ENCODE assay signal across 2 cellular contexts in genomic region chr7:135769403-135769802, GRCh38.
TF ChIP-seq lines count a peak whose summit lies in the region.

No MANE protein-coding gene starts in this region.

TF ChIP-seq in IMR-90, 13 proteins besides CTCF, POLR2A, EP300 and RAD21:
- TF ChIP-seq CEBPB (IDR thresholded peaks at IDR 0.05; ENCODE audit: low read depth, low read length) (no peak), CHD1 (IDR thresholded peaks at IDR 0.05; ENCODE audit: low read depth, low read length) (no peak), MXI1 (IDR thresholded peaks at IDR 0.05; ENCODE audit: borderline replicate concordance, low read depth, low read length) (no peak), USF2 (IDR thresholded peaks at IDR 0.05; ENCODE audit: low read depth, low read length) (no peak), BHLHE40 (IDR thresholded peaks at IDR 0.05; ENCODE audit: low read depth, low read length) (no peak), RFX5 (IDR thresholded peaks at IDR 0.05; ENCODE audit: low read depth, low read length) (no peak), MAFK (IDR thresholded peaks at IDR 0.05; ENCODE audit: low read depth, low read length) (no peak), MAZ (IDR thresholded peaks at IDR 0.05; ENCODE audit: borderline replicate concordance, low read depth, low read length) (no peak), SMC3 (IDR thresholded peaks at IDR 0.05; ENCODE audit: low read depth, low read length) (no peak), NFE2L2 (IDR thresholded peaks at IDR 0.05; ENCODE audit: low read depth, low read length) (no peak), RCOR1 (IDR thresholded peaks at IDR 0.05; ENCODE audit: insufficient replicate concordance, low read length) (no peak), FOS (IDR thresholded peaks at IDR 0.05; ENCODE audit: low read depth, low read length) (no peak)
- TF ChIP-seq, protein P1, sequence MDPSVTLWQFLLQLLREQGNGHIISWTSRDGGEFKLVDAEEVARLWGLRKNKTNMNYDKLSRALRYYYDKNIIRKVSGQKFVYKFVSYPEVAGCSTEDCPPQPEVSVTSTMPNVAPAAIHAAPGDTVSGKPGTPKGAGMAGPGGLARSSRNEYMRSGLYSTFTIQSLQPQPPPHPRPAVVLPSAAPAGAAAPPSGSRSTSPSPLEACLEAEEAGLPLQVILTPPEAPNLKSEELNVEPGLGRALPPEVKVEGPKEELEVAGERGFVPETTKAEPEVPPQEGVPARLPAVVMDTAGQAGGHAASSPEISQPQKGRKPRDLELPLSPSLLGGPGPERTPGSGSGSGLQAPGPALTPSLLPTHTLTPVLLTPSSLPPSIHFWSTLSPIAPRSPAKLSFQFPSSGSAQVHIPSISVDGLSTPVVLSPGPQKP (IDR thresholded peaks at IDR 0.05; ENCODE audit: borderline replicate concordance, low read depth, low read length) = no peak
TF ChIP-seq in IMR-90: peak in this region for 0.

TF ChIP-seq in H1, 55 proteins besides CTCF, POLR2A, EP300 and RAD21:
- no peak for TF ChIP-seq NANOG (IDR thresholded peaks at IDR 0.05; ENCODE audit: insufficient read depth, low read depth, low read length, poor library complexity, severe bottlenecking)
- no peak for TF ChIP-seq TEAD4 (IDR thresholded peaks at IDR 0.05; ENCODE audit: low read depth, low read length)
- TF ChIP-seq CREB1 (IDR thresholded peaks at IDR 0.05) = no peak
- TF ChIP-seq, protein P2, sequence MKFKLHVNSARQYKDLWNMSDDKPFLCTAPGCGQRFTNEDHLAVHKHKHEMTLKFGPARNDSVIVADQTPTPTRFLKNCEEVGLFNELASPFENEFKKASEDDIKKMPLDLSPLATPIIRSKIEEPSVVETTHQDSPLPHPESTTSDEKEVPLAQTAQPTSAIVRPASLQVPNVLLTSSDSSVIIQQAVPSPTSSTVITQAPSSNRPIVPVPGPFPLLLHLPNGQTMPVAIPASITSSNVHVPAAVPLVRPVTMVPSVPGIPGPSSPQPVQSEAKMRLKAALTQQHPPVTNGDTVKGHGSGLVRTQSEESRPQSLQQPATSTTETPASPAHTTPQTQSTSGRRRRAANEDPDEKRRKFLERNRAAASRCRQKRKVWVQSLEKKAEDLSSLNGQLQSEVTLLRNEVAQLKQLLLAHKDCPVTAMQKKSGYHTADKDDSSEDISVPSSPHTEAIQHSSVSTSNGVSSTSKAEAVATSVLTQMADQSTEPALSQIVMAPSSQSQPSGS (IDR thresholded peaks at IDR 0.05; ENCODE audit: low read length) = no peak
- no peak for TF ChIP-seq RNF2 (IDR thresholded peaks at IDR 0.05; ENCODE audit: borderline replicate concordance, low read depth, low read length, missing control alignments, poor library complexity, severe bottlenecking)
- TF ChIP-seq POLR2AphosphoS5 (IDR thresholded peaks at IDR 0.05; ENCODE audit: low read depth, low read length) = no peak
- TF ChIP-seq USF2 (IDR thresholded peaks at IDR 0.05; ENCODE audit: low read length) = no peak
- no peak for TF ChIP-seq CHD2 (IDR thresholded peaks at IDR 0.05; ENCODE audit: low read length)
- no peak for TF ChIP-seq POU5F1 (IDR thresholded peaks at IDR 0.05; ENCODE audit: low read depth, low read length)
- TF ChIP-seq RFX5 (IDR thresholded peaks at IDR 0.05; ENCODE audit: borderline replicate concordance, low read depth, low read length) = no peak
- TF ChIP-seq ZNF274 (IDR thresholded peaks at IDR 0.05; ENCODE audit: borderline replicate concordance, extremely low read depth, low read length) = no peak
- no peak for TF ChIP-seq HDAC2 (IDR thresholded peaks at IDR 0.05; ENCODE audit: borderline replicate concordance in 1 of 2, low read depth in 2 of 2, low read length in 2 of 2)
- TF ChIP-seq BACH1 (IDR thresholded peaks at IDR 0.05; ENCODE audit: low read length) = no peak
- no peak for TF ChIP-seq ATF3 (IDR thresholded peaks at IDR 0.05; ENCODE audit: insufficient read depth, low read depth, low read length)
- TF ChIP-seq SP2 (IDR thresholded peaks at IDR 0.05; ENCODE audit: low read length) = no peak
